15 cellular contexts compared by ENCODE assay signal in genomic region chr12:38934078-38934584, GRCh38.
"Had no signal": no experiment of that assay in that cellular context is flagged by ENCODE, and none has a peak within 500 bp of the region (broad histone marks: within the 10 kb centered on the region; RNA-seq: fewer than 3 reads in every experiment).

No MANE protein-coding gene starts in this region.

- ATAC-seq: foreskin keratinocyte; naive thymus-derived CD4-positive, alpha-beta T cell; sciatic nerve; stimulated activated memory B cell treated with anti-CD40 and anti-IgM and Interleukin-4, amounts not matched to agents 10 μg/mL and 1 μg/mL and 100 μg/mL, for 72 hours had no signal

- H3K27ac ChIP-seq: foreskin keratinocyte, spleen, tibial artery, upper lobe of left lung, uterus had no signal

- H3K27me3 ChIP-seq: foreskin keratinocyte, spleen, upper lobe of left lung, uterus had no signal

- H3K4me1 ChIP-seq: foreskin keratinocyte, spleen, tibial artery, upper lobe of left lung, uterus had no signal

- H3K36me3 ChIP-seq: spleen, tibial artery, upper lobe of left lung, uterus had no signal

- DNase-seq: foreskin keratinocyte; head of caudate nucleus; hypothalamus; kidney glomerular epithelial cell; naive thymus-derived CD4-positive, alpha-beta T cell; posterior cingulate gyrus; spleen; stimulated activated CD4-positive, alpha-beta T cell treated with anti-CD3 and anti-CD28 coated beads, Interleukin-15, amount 100 ng/mL, for 24 hours; stimulated activated CD4-positive, alpha-beta T cell treated with anti-CD3 and anti-CD28 coated beads, Interleukin-1b, Interleukin-23, amount 100 ng/mL, for 48 hours; stimulated activated CD4-positive, alpha-beta T cell treated with anti-CD3 and anti-CD28 coated beads, Interleukin-4, amount 100 ng/mL, for 24 hours; tibial artery; upper lobe of left lung; uterus had no signal

- H3K4me3 ChIP-seq: spleen, tibial artery, upper lobe of left lung, uterus had no signal

- H3K9me3 ChIP-seq: tibial artery, uterus had no signal
